22 cellular contexts compared by ENCODE assay signal in genomic region chrX:15525664-15526416, GRCh38. TPM values are rescaled to one million over a fixed set of nuclear protein-coding genes. Genes with fewer than 3 reads are reported as not detected.
DNase-seq lines count a peak whose midpoint lies in the region; ATAC-seq and TF ChIP-seq lines count a peak whose summit lies in the region.
"Had no signal": no experiment of that assay in that cellular context is flagged by ENCODE, and none has a peak within 500 bp of the region (broad histone marks: within the 10 kb centered on the region; RNA-seq: fewer than 3 reads in every experiment).

No MANE protein-coding gene starts in this region.

- H3K27ac Mint-ChIP-seq in mesothelial cell of epicardium (peak overlapping the region; percentile 62), progenitor cell of endocrine pancreas (no peak overlapping the region)
- H3K27ac Mint-ChIP-seq: activated CD4-positive, alpha-beta T cell treated with anti-CD3 and anti-CD28 coated beads, Interleukin-2, amount 10 ng/mL, durations not matched to agents 24 days and 14 days; nephron had no signal

- DNase-seq in NCI-H146 (lab: John Stamatoyannopoulos, UW) (peak; percentile 4), NCI-H146 treated with DMSO at 0.1 percent for 48 hours (lab: John Stamatoyannopoulos, UW; ENCODE audit: unreplicated experiment) (no peak), NCI-H2029 (lab: John Stamatoyannopoulos, UW) (peak; percentile 9), NCI-H69 (lab: John Stamatoyannopoulos, UW) (peak; percentile 84), mesothelial cell of epicardium (ENCODE audit: low spot score in 2 of 2, unreplicated experiment in 2 of 2) (no peak), progenitor cell of endocrine pancreas (ENCODE audit: low spot score, unreplicated experiment) (no peak), islet precursor cell (no peak)
- DNase-seq: 8988T; activated CD4-positive, alpha-beta T cell treated with anti-CD3 and anti-CD28 coated beads, Interleukin-2, amount 10 ng/mL, durations not matched to agents 24 days and 14 days; activated CD8-positive, alpha-beta memory T cell treated with anti-CD3 and anti-CD28 coated beads, Interleukin-2, amount 50 U/mL, for 4 hours; activated gamma-delta T cell treated with Interleukin-2 at 50 U/mL for 16 hours; DND-41; hippocampal formation; kidney; mesendoderm; stimulated activated naive CD8-positive, alpha-beta T cell treated with anti-CD3 and anti-CD28 coated beads, Interleukin-15, Interleukin-2, amounts not matched to agents 100 U/mL and 50 U/mL, for 24 hours; trophoblast cell had no signal

- no peak for ATAC-seq in HG03097 (IDR thresholded peaks at IDR 0.05; ENCODE audit: low FRiP score, unreplicated experiment)
- ATAC-seq: Panc1; SK-N-SH treated with all-trans-retinoic acid at 6 μM for 48 hours; stimulated activated naive CD8-positive, alpha-beta T cell treated with anti-CD3 and anti-CD28 coated beads, Interleukin-15, Interleukin-2, amounts not matched to agents 100 U/mL and 50 U/mL, for 24 hours had no signal

- TF ChIP-seq CTCF in mesothelial cell of epicardium (IDR thresholded peaks at IDR 0.05; ENCODE audit: unreplicated experiment) (no peak), progenitor cell of endocrine pancreas (IDR thresholded peaks at IDR 0.05; ENCODE audit: unreplicated experiment) (no peak)

- H3K9me3 Mint-ChIP-seq in mesothelial cell of epicardium (peaks cover 7% of the 10 kb centered on the region), progenitor cell of endocrine pancreas (ENCODE audit: low read depth) (no peaks in the 10 kb centered on the region)
- H3K9me3 Mint-ChIP-seq: activated CD4-positive, alpha-beta T cell treated with anti-CD3 and anti-CD28 coated beads, Interleukin-2, amount 10 ng/mL, durations not matched to agents 24 days and 14 days had no signal

- H3K36me3 Mint-ChIP-seq in mesothelial cell of epicardium: no peaks in the 10 kb centered on the region
- H3K36me3 Mint-ChIP-seq in progenitor cell of endocrine pancreas (ENCODE audit: insufficient read depth): no peaks in the 10 kb centered on the region

- H3K4me3 Mint-ChIP-seq in mesothelial cell of epicardium (no peak overlapping the region), progenitor cell of endocrine pancreas (ENCODE audit: low read depth) (no peak overlapping the region)
- H3K4me3 Mint-ChIP-seq: activated CD4-positive, alpha-beta T cell treated with anti-CD3 and anti-CD28 coated beads, Interleukin-2, amount 10 ng/mL, durations not matched to agents 24 days and 14 days; nephron had no signal

- H3K27me3 Mint-ChIP-seq in mesothelial cell of epicardium (ENCODE audit: low read depth) (peaks cover 6% of the 10 kb centered on the region), progenitor cell of endocrine pancreas (no peaks in the 10 kb centered on the region)

- peaks cover 33% of the 10 kb centered on the region for H3K4me1 Mint-ChIP-seq in mesothelial cell of epicardium
- H3K4me1 Mint-ChIP-seq in progenitor cell of endocrine pancreas (ENCODE audit: low read depth): no peaks in the 10 kb centered on the region

RNA-seq across cellular contexts. Expression of gene BMX, which starts 25.2 kb away (rescaled TPM):
- not detected in 3 replicates for total RNA-seq in mesothelial cell of epicardium
- not detected in 2 replicates for total RNA-seq in progenitor cell of endocrine pancreas
- total RNA-seq: activated CD4-positive, alpha-beta T cell treated with anti-CD3 and anti-CD28 coated beads, Interleukin-2, amount 10 ng/mL, durations not matched to agents 24 days and 14 days; fibroblast of villous mesenchyme had no signal

RNA-seq across cellular contexts. Expression of gene PIR, which starts 32.7 kb away (rescaled TPM):
- 27.6 to 28.8 TPM (median 28.7 TPM) in 3 replicates for total RNA-seq in mesothelial cell of epicardium
- 14.9 and 17.0 TPM in 2 replicates for total RNA-seq in progenitor cell of endocrine pancreas

Comparison
In these comparisons a context has a peak if more than half of its experiments do, and no peak if none do; other contexts are left out.
1. DNase-seq: peak in NCI-H146 (single experiment), NCI-H2029 (single experiment) and NCI-H69 (single experiment); none in NCI-H146 treated with DMSO at 0.1 percent for 48 hours (single experiment), mesothelial cell of epicardium (0 of 2), progenitor cell of endocrine pancreas (single experiment) and islet precursor cell (single experiment).